8 cellular contexts compared by ENCODE assay signal in genomic region chr14:102778616-102779351, GRCh38. TPM values are rescaled to one million over a fixed set of nuclear protein-coding genes. Genes with fewer than 3 reads are reported as not detected.
DNase-seq lines count a peak whose midpoint lies in the region; ATAC-seq and TF ChIP-seq lines count a peak whose summit lies in the region.

No MANE protein-coding gene starts in this region.

- in situ Hi-C loops in astrocyte of the cerebellum (cut with HindIII; ENCODE audit: low sequenced_read_pairs): no loop called here

- POLR2A ChIA-PET in AG04450 (lab: Yijun Ruan, JAX): no interaction called here

- H3K36me3 ChIP-seq in HUES48 (ENCODE audit: control insufficient read depth, insufficient read depth, low read length) (no peaks in the 10 kb centered on the region), uterus (no peaks in the 10 kb centered on the region)

- no peaks in the 10 kb centered on the region for H3K27me3 ChIP-seq in AG04450 (ENCODE audit: control insufficient read depth, insufficient read depth, low read length)
- H3K27me3 ChIP-seq in HUES48 (ENCODE audit: control insufficient read depth, insufficient read depth, low read length): peaks cover 17% of the 10 kb centered on the region
- no peaks in the 10 kb centered on the region for H3K27me3 ChIP-seq in uterus

- no peaks in the 10 kb centered on the region for H3K27me3 Mint-ChIP-seq in memory B cell

- H3K4me1 ChIP-seq in HUES48 (ENCODE audit: control insufficient read depth, insufficient read depth, low read length): peaks cover 28% of the 10 kb centered on the region
- no peaks in the 10 kb centered on the region for H3K4me1 ChIP-seq in uterus

- peaks cover 7% of the 10 kb centered on the region for H3K36me3 Mint-ChIP-seq in memory B cell

- CTCF ChIA-PET in AG04450 (lab: Charles Lee): no interaction called here

- ATAC-seq in memory B cell (ENCODE audit: low read depth) (no peak), GM18867 (IDR thresholded peaks at IDR 0.05; ENCODE audit: unreplicated experiment) (no peak)

- peaks cover 56% of the 10 kb centered on the region for H3K4me1 Mint-ChIP-seq in memory B cell

- peak overlapping the region; percentile 97 for H3K27ac Mint-ChIP-seq in memory B cell

- TF ChIP-seq CTCF in AG04450 (IDR thresholded peaks at IDR 0.05; ENCODE audit: low read depth, low read length) (no peak), astrocyte of the cerebellum (IDR thresholded peaks at IDR 0.05; ENCODE audit: low read depth, low read length, missing control alignments) (no peak), uterus (IDR thresholded peaks at IDR 0.05) (no peak)

- no peak for TF ChIP-seq POLR2A in uterus (IDR thresholded peaks at IDR 0.05)

- H3K9ac ChIP-seq in HUES48 (ENCODE audit: low read depth, low read length): no peak overlapping the region

- no peaks in the 10 kb centered on the region for H3K9me3 Mint-ChIP-seq in memory B cell

- intact Hi-C loops in uterus (cut with DNase I; ENCODE audit: low total_unique reads): no loop called here

- H3K4me3 ChIP-seq in AG04450 (ENCODE audit: low read depth, low read length) (peak overlapping the region; percentile 80), HUES48 (ENCODE audit: low read depth, low read length) (peak overlapping the region; percentile 71), astrocyte of the cerebellum (ENCODE audit: low read depth, low read length) (peak overlapping the region; percentile 56), uterus (peak overlapping the region; percentile 26 to 97)

- H3K27ac ChIP-seq in AG04450 (ENCODE audit: low read depth, low read length): peak overlapping the region; percentile 39
- no peak overlapping the region for H3K27ac ChIP-seq in HUES48 (ENCODE audit: low read depth, low read length)
- peak overlapping the region; percentile 71 to 90 for H3K27ac ChIP-seq in uterus

- DNase-seq in AG04450 (ENCODE audit: low read depth, low spot score) (no peak), astrocyte of the cerebellum (ENCODE audit: low read depth) (no peak), memory B cell (ENCODE audit: low spot score in 2 of 2) (no peak), uterus (no peak), mesenteric fat pad (ENCODE audit: low spot score) (no peak), MV-4-11 (lab: John Stamatoyannopoulos, UW) (no peak)

- no peaks in the 10 kb centered on the region for H3K9me3 ChIP-seq in AG04450 (ENCODE audit: control insufficient read depth, insufficient read depth, low read length)
- no peaks in the 10 kb centered on the region for H3K9me3 ChIP-seq in HUES48 (ENCODE audit: control insufficient read depth, insufficient read depth, low read length)
- no peaks in the 10 kb centered on the region for H3K9me3 ChIP-seq in uterus

- H3K4me3 Mint-ChIP-seq in memory B cell: peak overlapping the region; percentile 96

RNA-seq across cellular contexts. Expression of gene TRAF3, which starts 1.5 kb away (rescaled TPM):
- 24.9 and 25.3 TPM in 2 replicates for polyA plus RNA-seq in AG04450 (2011; rRNA removed)
- 34.8 and 43.2 TPM in 2 replicates for polyA minus RNA-seq in AG04450 (2011; rRNA and poly(A)+ RNA removed)
- total RNA-seq in uterus (10 to 100 TPM in 3 of 4 donors, 1 to 10 TPM in 1; 7.4 to 33.1 (median 22.1) TPM), mesenteric fat pad (33.3 TPM)
